ENCODE assay signal across 15 cellular contexts in the genomic region with DNA sequence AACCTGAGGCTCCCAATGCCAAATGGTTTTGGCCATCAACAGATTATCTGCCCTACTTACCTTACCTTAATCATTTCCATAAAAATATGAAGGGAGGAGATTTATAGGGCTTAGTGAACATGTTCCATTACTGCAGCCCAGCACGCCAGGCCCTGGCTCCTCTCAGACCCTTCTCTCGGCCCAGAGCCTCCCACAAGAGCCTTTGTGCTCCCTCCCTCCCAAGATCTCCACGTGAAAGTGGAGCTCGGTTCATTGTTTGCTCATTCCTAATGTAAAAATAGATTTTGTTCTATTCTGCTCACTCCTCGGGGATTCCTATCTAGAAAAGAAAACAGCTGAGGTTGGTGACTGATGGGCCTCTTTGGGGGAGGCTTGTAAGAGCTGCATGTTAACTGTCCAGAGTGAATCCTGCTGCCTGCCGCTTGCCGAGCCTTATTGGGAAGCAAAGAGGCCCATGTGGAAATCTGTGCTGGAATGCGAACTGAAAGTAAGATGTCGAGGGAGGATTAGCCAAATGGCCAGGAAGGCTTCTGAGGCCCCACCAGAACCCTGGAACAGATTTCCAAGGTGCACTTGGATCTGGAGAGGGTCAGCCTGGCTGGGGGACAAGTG.
DNase-seq lines count a peak whose midpoint lies in the region; ATAC-seq and TF ChIP-seq lines count a peak whose summit lies in the region.
"Had no signal": no experiment of that assay in that cellular context is flagged by ENCODE, and none has a peak within 500 bp of the region (broad histone marks: within the 10 kb centered on the region; RNA-seq: fewer than 3 reads in every experiment).

No MANE protein-coding gene starts in this region.

- H3K4me3 ChIP-seq in cardiac fibroblast (replicated peaks in 1 of 2; ENCODE audit: low read depth in 2 of 2, low read length in 2 of 2) (no peak overlapping the region), ovary (no peak overlapping the region), uterus (peak overlapping the region in 1 of 2 donors; percentile 3)
- H3K4me3 ChIP-seq: SK-N-MC had no signal

- TF ChIP-seq POLR2A in ovary (IDR thresholded peaks at IDR 0.05) (no peak), uterus (IDR thresholded peaks at IDR 0.05) (no peak)

- TF ChIP-seq CTCF in cardiac fibroblast (IDR thresholded peaks at IDR 0.05; ENCODE audit: low read depth, low read length) (no peak), ovary (IDR thresholded peaks at IDR 0.05) (no peak), uterus (IDR thresholded peaks at IDR 0.05) (no peak)

- DNase-seq in cardiac fibroblast (ENCODE audit: low read depth in 2 of 2) (peak; percentile 1 to 54), Right ventricle myocardium superior (peak; percentile 58), ovary (peak in 4 of 5 donors; percentile 29 to 66 (median 54)), uterus (peak; percentile 68 to 80), NCI-H2227 (lab: John Stamatoyannopoulos, UW; ENCODE audit: unreplicated experiment) (no peak), NCI-H1436 (lab: John Stamatoyannopoulos, UW) (no peak), HuH-7.5 (ENCODE audit: low spot score) (no peak)
- DNase-seq: activated B cell treated with CpG ODN at 0.5 μM for 24 hours; activated naive CD4-positive, alpha-beta T cell treated with anti-CD3 and anti-CD28 coated beads, Interleukin-2, amount 10 ng/mL, durations not matched to agents 7 days and 5 days; GDM1; NCI-H1092; NCI-H226; stimulated activated CD8-positive, alpha-beta memory T cell treated with anti-CD3 and anti-CD28 coated beads, Interleukin-4, amount 100 ng/mL, for 48 hours had no signal

- H3K36me3 ChIP-seq in ovary (no peaks in the 10 kb centered on the region), uterus (no peaks in the 10 kb centered on the region)

- TF ChIP-seq EP300 in ovary (IDR thresholded peaks at IDR 0.05), result no peak

- peak; percentile 83 for ATAC-seq in Right ventricle myocardium superior (ENCODE audit: poor library complexity)
- ATAC-seq: esophagus mucosa had no signal

- H3K27me3 ChIP-seq in ovary (no peaks in the 10 kb centered on the region), uterus (no peaks in the 10 kb centered on the region)

- WGBS in ovary, 3 donors, result 6 to 18% (median 15%) methylated on average over 9 of the region's 9 CpGs

- intact Hi-C loops in Right ventricle myocardium superior (cut with DNase I) (no loop called here), ovary (cut with DNase I) (no loop called here), uterus (cut with DNase I; ENCODE audit: low total_unique reads) (no loop called here)

- H3K9me3 ChIP-seq in ovary, result no peaks in the 10 kb centered on the region
- H3K9me3 ChIP-seq in uterus, result no peaks in the 10 kb centered on the region

- no peaks in the 10 kb centered on the region for H3K4me1 ChIP-seq in ovary (ENCODE audit: insufficient read depth)
- H3K4me1 ChIP-seq in uterus, result no peaks in the 10 kb centered on the region

- H3K27ac ChIP-seq in ovary, result peak overlapping the region; percentile 6 to 55
- peak overlapping the region; percentile 83 to 89 for H3K27ac ChIP-seq in uterus
- H3K27ac ChIP-seq: SK-N-MC had no signal

Comparison
In these comparisons a context has a peak if more than half of its experiments do, and no peak if none do; other contexts are left out.
1. DNase-seq: peak in cardiac fibroblast (2 of 2), Right ventricle myocardium superior (single experiment), ovary (4 of 5) and uterus (2 of 2); none in NCI-H2227 (single experiment), NCI-H1436 (single experiment) and HuH-7.5 (single experiment).